13 cellular contexts compared by ENCODE assay signal in the genomic region with DNA sequence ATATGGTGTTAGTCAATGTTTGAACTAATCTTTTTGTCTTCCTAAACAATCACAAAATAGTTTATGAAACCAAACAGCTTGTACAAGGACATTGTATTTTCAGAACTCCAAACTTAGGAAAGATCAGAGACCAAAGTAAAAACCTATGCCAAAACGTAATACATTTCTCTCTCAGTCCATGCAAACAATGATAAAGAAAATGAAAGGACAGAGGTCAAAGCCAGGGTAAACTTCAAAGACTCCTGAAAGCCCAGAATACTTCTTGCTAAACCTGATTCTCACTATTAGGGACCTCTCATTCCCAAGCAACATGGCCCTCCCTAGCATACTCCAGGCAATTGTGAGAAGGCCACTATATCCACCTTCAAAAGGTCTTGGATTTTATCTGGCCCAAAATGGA.
"Had no signal": no experiment of that assay in that cellular context is flagged by ENCODE, and none has a peak within 500 bp of the region (broad histone marks: within the 10 kb centered on the region; RNA-seq: fewer than 3 reads in every experiment).

No MANE protein-coding gene starts in this region.

- H3K4me1 ChIP-seq: adrenal gland, right lobe of liver, spleen, upper lobe of right lung had no signal

- H3K27ac ChIP-seq: adrenal gland, dorsolateral prefrontal cortex, right lobe of liver, spleen, upper lobe of right lung had no signal

- H3K27me3 ChIP-seq: adrenal gland, right lobe of liver, spleen, upper lobe of right lung had no signal

- DNase-seq: activated CD4-positive, alpha-beta memory T cell treated with anti-CD3 and anti-CD28 coated beads, Interleukin-2, amount 10 ng/mL, durations not matched to agents 7 days and 5 days; activated CD4-positive, alpha-beta T cell treated with anti-CD3 and anti-CD28 coated beads for 4 hours; activated effector memory CD4-positive, alpha-beta T cell treated with Interleukin-2 at 50 U/mL for 16 hours; activated naive CD4-positive, alpha-beta T cell treated with anti-CD3 and anti-CD28 coated beads, Interleukin-2, amount 50 U/mL, for 16 hours; activated T-cell treated with anti-CD3 and anti-CD28 coated beads, Interleukin-2, amount 50 U/mL, for 4 hours; adrenal gland; dorsolateral prefrontal cortex; right lobe of liver; spleen; stimulated activated naive CD8-positive, alpha-beta T cell treated with anti-CD3 and anti-CD28 coated beads, Interleukin-15, amount 100 ng/mL, for 72 hours; upper lobe of right lung had no signal

- H3K9me3 ChIP-seq: adrenal gland, right lobe of liver, upper lobe of right lung had no signal

- H3K4me3 ChIP-seq: adrenal gland, dorsolateral prefrontal cortex, lung, right lobe of liver, spleen, upper lobe of right lung had no signal

- H3K36me3 ChIP-seq: adrenal gland, right lobe of liver, spleen, upper lobe of right lung had no signal

- ATAC-seq: activated T-cell treated with anti-CD3 and anti-CD28 coated beads, Interleukin-2, amount 50 U/mL, for 4 hours; esophagus mucosa; stimulated activated naive CD8-positive, alpha-beta T cell treated with anti-CD3 and anti-CD28 coated beads, Interleukin-15, amount 100 ng/mL, for 72 hours; upper lobe of right lung had no signal
